ENCODE assay signal across 14 cellular contexts in the genomic region with DNA sequence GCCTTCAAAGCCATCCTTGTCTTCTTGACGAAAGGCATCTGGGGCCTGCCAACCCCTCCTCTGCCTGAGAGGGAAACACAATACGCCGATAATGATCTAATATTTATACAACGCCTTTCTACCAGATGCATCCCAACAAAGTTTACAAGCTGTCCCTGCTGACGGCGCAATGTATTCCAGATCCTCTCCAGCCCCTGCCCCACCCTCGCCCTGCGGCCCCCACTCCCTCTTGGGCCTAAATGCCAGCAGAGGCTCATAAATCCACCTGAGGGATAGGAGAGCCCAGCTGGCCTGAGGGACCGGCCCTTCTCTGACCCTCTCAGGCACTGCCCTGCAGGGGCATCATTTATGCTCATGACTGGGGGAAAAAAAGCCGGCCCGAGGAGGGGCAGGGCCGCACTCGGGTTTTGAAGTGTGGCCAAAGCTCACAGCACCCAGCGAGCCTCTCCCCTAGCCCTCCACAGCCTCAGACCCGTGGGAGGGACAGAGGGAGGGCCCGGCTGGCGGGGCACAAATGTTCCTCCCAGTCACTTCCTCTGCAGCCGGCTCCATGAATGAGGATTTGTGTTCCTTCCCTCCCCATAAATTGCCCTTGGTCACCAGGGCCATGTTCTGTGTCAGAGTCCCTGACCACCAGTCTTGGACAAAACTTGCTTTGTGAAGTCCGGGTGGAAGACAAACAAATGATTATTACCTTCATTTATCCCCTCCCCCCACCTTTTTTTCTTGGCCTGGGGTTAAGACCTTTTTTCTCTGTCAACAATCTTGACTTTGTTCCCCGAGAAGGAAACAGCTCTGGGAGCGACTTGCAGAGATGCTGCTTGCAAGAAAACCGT.
DNase-seq lines count a peak whose midpoint lies in the region; ATAC-seq, FAIRE-seq and TF ChIP-seq lines count a peak whose summit lies in the region.
"Had no signal": no experiment of that assay in that cellular context is flagged by ENCODE, and none has a peak within 500 bp of the region (broad histone marks: within the 10 kb centered on the region; RNA-seq: fewer than 3 reads in every experiment).

No MANE protein-coding gene starts in this region.

- intact Hi-C loops in left cardiac atrium (cut with DNase I) (no loop called here), pancreas (cut with DNase I) (no loop called here), A673 (cut with micrococcal nuclease; ENCODE audit: unreplicated experiment) (no loop called here)

- POLR2A ChIA-PET in A673 (lab: Charles Lee; ENCODE audit: low non-redundant PET), result interaction anchor here (0.5 kb wide), 1 partner anchor 422 kb away, joined by 4 read pairs; no protein-coding TSS in a partner anchor

- H3K4me1 ChIP-seq in SJSA1 (replicated peaks) (peaks cover 65% of the 10 kb centered on the region), pancreas (no peaks in the 10 kb centered on the region), A673 (ENCODE audit: insufficient read depth, low read length, poor library complexity, severe bottlenecking) (peaks cover 6% of the 10 kb centered on the region)

- TF ChIP-seq CTCF in C4-2B (conservative IDR thresholded peaks at IDR 0.05) (no peak), pancreas (IDR thresholded peaks at IDR 0.05) (no peak), A673 (conservative IDR thresholded peaks at IDR 0.05; ENCODE audit: low read depth, low read length) (no peak)

- BruUV-seq in A673 (replicated peaks; lab: Mats Ljungman, UMichigan), result no TSS peak

- WGBS in pancreas, 2 donors, result 36 to 37% methylated on average over 22 of the region's 22 CpGs

- CTCF ChIA-PET in A673 (lab: Charles Lee), result no interaction called here

- H3K36me3 ChIP-seq in SJSA1 (no peaks in the 10 kb centered on the region), pancreas (no peaks in the 10 kb centered on the region), A673 (ENCODE audit: insufficient read depth, low read length, poor library complexity, severe bottlenecking) (no peaks in the 10 kb centered on the region)

- H3K4me3 ChIP-seq in SJSA1, result no peak overlapping the region
- H3K4me3 ChIP-seq in pancreas, result no peak overlapping the region
- H3K4me3 ChIP-seq in A673 (ENCODE audit: low read depth, low read length, poor library complexity, severe bottlenecking), result no peak overlapping the region

- DNase-seq in SJSA1 (ENCODE audit: low read depth in 1 of 2, low spot score in 2 of 2), result peak in 1 of 2 experiments; percentile 51
- no peak for DNase-seq in left cardiac atrium
- no peak for DNase-seq in pancreas
- DNase-seq in A673 (ENCODE audit: low spot score), result no peak
- DNase-seq in HK-2 (ENCODE audit: unreplicated experiment), result no peak
- DNase-seq: activated T-cell treated with anti-CD3 and anti-CD28 coated beads, Interleukin-2, amount 50 U/mL, for 72 hours; AML-193; NCI-H1105 treated with DMSO at 0.1 percent for 48 hours; stimulated activated CD4-positive, alpha-beta T cell treated with anti-CD3 and anti-CD28 coated beads, Interleukin-4, amount 100 ng/mL, for 24 hours had no signal

- peak; percentile 56 to 80 for ATAC-seq in left cardiac atrium
- ATAC-seq in pancreas, result peak in 3 of 4 donors; percentile 20 to 34 (median 30)
- ATAC-seq in HG02759 (IDR thresholded peaks at IDR 0.05; ENCODE audit: unreplicated experiment), result no peak
- ATAC-seq in HG03521 (IDR thresholded peaks at IDR 0.05; ENCODE audit: unreplicated experiment), result no peak
- ATAC-seq: activated T-cell treated with anti-CD3 and anti-CD28 coated beads, Interleukin-2, amount 50 U/mL, for 72 hours; natural killer cell treated with Interleukin-12 subunit alpha and Interleukin-12 subunit beta and Interleukin-15 and Interleukin-18, amount 100 ng/mL, for 72 hours had no signal

- H3K27ac ChIP-seq in C4-2B, result peak overlapping the region; percentile 18
- peak overlapping the region; percentile 28 for H3K27ac ChIP-seq in SJSA1
- no peak overlapping the region for H3K27ac ChIP-seq in pancreas
- H3K27ac ChIP-seq in A673 (ENCODE audit: low read depth, low read length, poor library complexity, severe bottlenecking), result no peak overlapping the region

- no peak for FAIRE-seq in pancreas (lab: Jason Lieb, UNC)
- FAIRE-seq: TTC549 had no signal

- no peaks in the 10 kb centered on the region for H3K27me3 ChIP-seq in SJSA1 (replicated peaks)
- no peaks in the 10 kb centered on the region for H3K27me3 ChIP-seq in pancreas
- peaks cover 53% of the 10 kb centered on the region for H3K27me3 ChIP-seq in A673 (replicated peaks; ENCODE audit: insufficient read depth, low read depth, low read length, poor library complexity)

- H3K9me3 ChIP-seq in SJSA1 (replicated peaks) (no peaks in the 10 kb centered on the region), pancreas (no peaks in the 10 kb centered on the region), A673 (ENCODE audit: low read depth, low read length, poor library complexity, severe bottlenecking) (no peaks in the 10 kb centered on the region)

Comparison
In these comparisons a context has a peak if more than half of its experiments do, and no peak if none do; other contexts are left out.
1. H3K27ac ChIP-seq: peak in C4-2B (single experiment) and SJSA1 (single experiment); none in pancreas (0 of 4) and A673 (single experiment).
2. ATAC-seq: peak in left cardiac atrium (2 of 2) and pancreas (3 of 4); none in HG02759 (single experiment) and HG03521 (single experiment).